Comparison of ENCODE assay signal across 8 cellular contexts in genomic region chr7:103148131-103148993, GRCh38. TPM values are rescaled to one million over a fixed set of nuclear protein-coding genes. Genes with fewer than 3 reads are reported as not detected.
DNase-seq lines count a peak whose midpoint lies in the region; ATAC-seq, FAIRE-seq and TF ChIP-seq lines count a peak whose summit lies in the region.

No MANE protein-coding gene starts in this region.

- no peak for TF ChIP-seq CTCF in bronchial epithelial cell (IDR thresholded peaks at IDR 0.05; ENCODE audit: insufficient read depth, low read length, severe bottlenecking)

- H3K9me3 ChIP-seq in ES-I3 (ENCODE audit: control insufficient read depth, insufficient read depth, low read length) = no peaks in the 10 kb centered on the region
- H3K9me3 ChIP-seq in MG63 = no peaks in the 10 kb centered on the region
- no peaks in the 10 kb centered on the region for H3K9me3 ChIP-seq in mucosa of rectum (ENCODE audit: control insufficient read depth in 2 of 2, low read length in 2 of 2)

- H3K27ac ChIP-seq in mucosa of rectum (ENCODE audit: low read depth in 2 of 2, low read length in 2 of 2) = peak overlapping the region; percentile 94 to 99

- peak overlapping the region; percentile 64 for H3K4me3 ChIP-seq in MG63
- peak overlapping the region; percentile 69 for H3K4me3 ChIP-seq in bronchial epithelial cell (ENCODE audit: low read depth, low read length)
- H3K4me3 ChIP-seq in mucosa of rectum (ENCODE audit: low read length in 2 of 2) = peak overlapping the region; percentile 77 to 93

- H3K9ac ChIP-seq in ES-I3 (ENCODE audit: low read depth, low read length) (peak overlapping the region; percentile 93), mucosa of rectum (ENCODE audit: low read depth in 1 of 2, low read length in 2 of 2) (peak overlapping the region; percentile 85 to 92)

- H3K36me3 ChIP-seq in ES-I3 (ENCODE audit: insufficient read depth, low read length) (no peaks in the 10 kb centered on the region), MG63 (no peaks in the 10 kb centered on the region), bronchial epithelial cell (ENCODE audit: control insufficient read depth, insufficient read depth, low read length) (no peaks in the 10 kb centered on the region), mucosa of rectum (ENCODE audit: control insufficient read depth in 2 of 2, insufficient read depth in 2 of 2, low read length in 2 of 2) (peaks cover 0 to 2% of the 10 kb centered on the region in 2 donors)

- ATAC-seq in HG03097 (IDR thresholded peaks at IDR 0.05; ENCODE audit: low FRiP score, unreplicated experiment) (no peak), HG03108 (IDR thresholded peaks at IDR 0.05; ENCODE audit: unreplicated experiment) (no peak), esophagus mucosa (no peak)

- DNase-seq in MG63 (no peak), bronchial epithelial cell (ENCODE audit: low read depth) (peak; percentile 56), NCI-H774 (lab: John Stamatoyannopoulos, UW) (no peak)

- FAIRE-seq in bronchial epithelial cell (lab: Jason Lieb, UNC) = no peak

- no peaks in the 10 kb centered on the region for H3K4me1 ChIP-seq in ES-I3 (ENCODE audit: insufficient read depth, low read length)
- H3K4me1 ChIP-seq in mucosa of rectum (ENCODE audit: control insufficient read depth in 2 of 2, insufficient read depth in 2 of 2, low read length in 2 of 2) = peaks cover 29 to 40% of the 10 kb centered on the region in 2 donors

- no peaks in the 10 kb centered on the region for H3K27me3 ChIP-seq in MG63
- H3K27me3 ChIP-seq in bronchial epithelial cell (ENCODE audit: control insufficient read depth, insufficient read depth, low read length) = no peaks in the 10 kb centered on the region
- no peaks in the 10 kb centered on the region for H3K27me3 ChIP-seq in mucosa of rectum (ENCODE audit: control insufficient read depth in 2 of 2, insufficient read depth in 2 of 2, low read length in 2 of 2)

RNA-seq across cellular contexts. Expression of gene NAPEPLD, which starts 0.5 kb away (rescaled TPM):
- 4.8 TPM in 2 replicates for total RNA-seq in MG63 (2014; rRNA removed; shearing (Covaris generic); ENCODE audit: low replicate concordance)
- total RNA-seq in bronchial epithelial cell = 1.4 and 2.6 TPM in 2 replicates
- total RNA-seq in esophagus mucosa = 3.3 TPM
